1 cellular context compared by ENCODE assay signal in genomic region chr1:178352790-178353416, GRCh38.
TF ChIP-seq lines count a peak whose summit lies in the region.

No MANE protein-coding gene starts in this region.

TF ChIP-seq in H1, 55 proteins besides CTCF, POLR2A, EP300 and RAD21:
- TF ChIP-seq SIN3A (conservative IDR thresholded peaks at IDR 0.05 in 1 of 2, IDR thresholded peaks at IDR 0.05 in 1 of 2; ENCODE audit: low read depth in 1 of 2, low read length in 2 of 2): no peak
- TF ChIP-seq BCL11A (IDR thresholded peaks at IDR 0.05; ENCODE audit: low read depth in 2 of 2, low read length in 2 of 2): no peak
- no peak for TF ChIP-seq YY1 (IDR thresholded peaks at IDR 0.05; ENCODE audit: low read depth, low read length)
- TF ChIP-seq FOSL1 (IDR thresholded peaks at IDR 0.05; ENCODE audit: insufficient read depth, low read depth, low read length): no peak
- no peak for TF ChIP-seq TBP (IDR thresholded peaks at IDR 0.05; ENCODE audit: low read depth, low read length)
- no peak for TF ChIP-seq JUN (IDR thresholded peaks at IDR 0.05; ENCODE audit: low read depth, low read length)
- TF ChIP-seq GTF2F1 (IDR thresholded peaks at IDR 0.05; ENCODE audit: borderline replicate concordance, low read depth, low read length): no peak
- TF ChIP-seq USF2 (IDR thresholded peaks at IDR 0.05; ENCODE audit: low read length): no peak
- no peak for TF ChIP-seq RNF2 (IDR thresholded peaks at IDR 0.05; ENCODE audit: borderline replicate concordance, low read depth, low read length, missing control alignments, poor library complexity, severe bottlenecking)
- TF ChIP-seq CHD1 (IDR thresholded peaks at IDR 0.05; ENCODE audit: low read depth, low read length): no peak
- TF ChIP-seq TCF12 (IDR thresholded peaks at IDR 0.05; ENCODE audit: low read depth, low read length): no peak
- TF ChIP-seq EGR1 (IDR thresholded peaks at IDR 0.05; ENCODE audit: borderline replicate concordance, low read depth, low read length): no peak
TF ChIP-seq in H1: peak in this region for 0.
